In genomic region chr18:76847926-76848325, GRCh38 we compare ENCODE assay signal across 17 cellular contexts. TPM values are rescaled to one million over a fixed set of nuclear protein-coding genes. Genes with fewer than 3 reads are reported as not detected.
A peak's percentile ranks its signal among the peaks of the same experiment; 100 is the strongest.
DNase-seq lines count a peak whose midpoint lies in the region; ATAC-seq, FAIRE-seq and TF ChIP-seq lines count a peak whose summit lies in the region.
"Had no signal": no experiment of that assay in that cellular context is flagged by ENCODE, and none has a peak within 500 bp of the region (broad histone marks: within the 10 kb centered on the region; RNA-seq: fewer than 3 reads in every experiment).

No MANE protein-coding gene starts in this region.

- H3K27ac ChIP-seq in neural progenitor cell = no peak overlapping the region
- H3K27ac ChIP-seq: esophagus squamous epithelium had no signal

- H3K36me3 Mint-ChIP-seq in neural progenitor cell = peaks cover 11% of the 10 kb centered on the region
- peaks cover 16% of the 10 kb centered on the region for H3K36me3 Mint-ChIP-seq in activated naive CD8-positive, alpha-beta T cell treated with anti-CD3 and anti-CD28 coated beads for 36 hours

- H2AFZ ChIP-seq in neural progenitor cell (replicated peaks) = no peak overlapping the region

- no peaks in the 10 kb centered on the region for H3K36me3 ChIP-seq in neural progenitor cell

- no peaks in the 10 kb centered on the region for H3K4me1 ChIP-seq in neural progenitor cell
- H3K4me1 ChIP-seq: Caco-2, esophagus squamous epithelium had no signal

- H3K27ac Mint-ChIP-seq in neural progenitor cell = no peak overlapping the region
- H3K27ac Mint-ChIP-seq in activated naive CD8-positive, alpha-beta T cell treated with anti-CD3 and anti-CD28 coated beads for 36 hours = no peak overlapping the region
- H3K27ac Mint-ChIP-seq: stimulated activated effector memory CD8-positive, alpha-beta T cell treated with anti-CD3 and anti-CD28 coated beads, Interleukin-12 subunit alpha, Interleukin-12 subunit beta, amount 100 ng/mL, for 72 hours had no signal

- peaks cover 4% of the 10 kb centered on the region for H3K4me1 Mint-ChIP-seq in neural progenitor cell
- H3K4me1 Mint-ChIP-seq in activated naive CD8-positive, alpha-beta T cell treated with anti-CD3 and anti-CD28 coated beads for 36 hours = peaks cover 19% of the 10 kb centered on the region

- H3K4me2 ChIP-seq in neural progenitor cell = no peak overlapping the region

- H3F3A ChIP-seq in neural progenitor cell (ENCODE audit: low read depth) = no peaks in the 10 kb centered on the region

- peaks cover under 1% of the 10 kb centered on the region for H3K27me3 Mint-ChIP-seq in neural progenitor cell (ENCODE audit: insufficient read depth, low read depth)
- H3K27me3 Mint-ChIP-seq in activated naive CD8-positive, alpha-beta T cell treated with anti-CD3 and anti-CD28 coated beads for 36 hours = no peaks in the 10 kb centered on the region

- H3K9me3 ChIP-seq in neural progenitor cell (ENCODE audit: low read depth) = no peaks in the 10 kb centered on the region
- H3K9me3 ChIP-seq: Caco-2, esophagus squamous epithelium had no signal

- H4K20me1 ChIP-seq in neural progenitor cell (ENCODE audit: low read depth) = no peaks in the 10 kb centered on the region

- peaks cover 34% of the 10 kb centered on the region for H3K79me2 ChIP-seq in neural progenitor cell (ENCODE audit: low read depth)

- TF ChIP-seq CTCF in NB4 (IDR thresholded peaks at IDR 0.05; ENCODE audit: low read depth, low read length) = peak; percentile 17
- TF ChIP-seq CTCF in choroid plexus epithelial cell (conservative IDR thresholded peaks at IDR 0.05; ENCODE audit: low read depth, low read length) = peak; percentile 40
- peak; percentile 28 for TF ChIP-seq CTCF in neural progenitor cell (IDR thresholded peaks at IDR 0.05)

- TF ChIP-seq POLR2A in GM12891 (IDR thresholded peaks at IDR 0.05; ENCODE audit: low read depth, low read length) = no peak
- no peak for TF ChIP-seq POLR2A in NB4 (IDR thresholded peaks at IDR 0.05; ENCODE audit: extremely low read depth, insufficient read length)

- DNase-seq in GM12891 (ENCODE audit: insufficient read length, low spot score) (no peak), NB4 (ENCODE audit: low read depth) (peak; percentile 14), choroid plexus epithelial cell (ENCODE audit: low read depth) (no peak), neural progenitor cell (ENCODE audit: low spot score) (peak; percentile 27), hepatic stellate cell (ENCODE audit: low spot score) (no peak)
- no peak for DNase-seq in activated naive CD8-positive, alpha-beta T cell treated with anti-CD3 and anti-CD28 coated beads for 36 hours
- DNase-seq: activated CD4-positive, alpha-beta T cell treated with anti-CD3 and anti-CD28 coated beads, Interleukin-2, amount 50 U/mL, for 48 hours; activated effector memory CD4-positive, alpha-beta T cell treated with anti-CD3 and anti-CD28 coated beads, Interleukin-2, amount 50 U/mL, for 16 hours; caudate nucleus; esophagus squamous epithelium; left cardiac atrium; NCI-H1436; occipital lobe; T-helper 1 cell had no signal

- H3K9me3 Mint-ChIP-seq in neural progenitor cell = no peaks in the 10 kb centered on the region
- H3K9me3 Mint-ChIP-seq in activated naive CD8-positive, alpha-beta T cell treated with anti-CD3 and anti-CD28 coated beads for 36 hours = no peaks in the 10 kb centered on the region
- H3K9me3 Mint-ChIP-seq: stimulated activated effector memory CD8-positive, alpha-beta T cell treated with anti-CD3 and anti-CD28 coated beads, Interleukin-12 subunit alpha, Interleukin-12 subunit beta, amount 100 ng/mL, for 72 hours had no signal

- H3K4me3 Mint-ChIP-seq in neural progenitor cell = no peak overlapping the region
- no peak overlapping the region for H3K4me3 Mint-ChIP-seq in activated naive CD8-positive, alpha-beta T cell treated with anti-CD3 and anti-CD28 coated beads for 36 hours
- H3K4me3 Mint-ChIP-seq: stimulated activated effector memory CD8-positive, alpha-beta T cell treated with anti-CD3 and anti-CD28 coated beads, Interleukin-12 subunit alpha, Interleukin-12 subunit beta, amount 100 ng/mL, for 72 hours had no signal

- no peak for ATAC-seq in HG03460 (IDR thresholded peaks at IDR 0.05; ENCODE audit: unreplicated experiment)
- ATAC-seq: left cardiac atrium; stimulated activated effector memory CD8-positive, alpha-beta T cell treated with anti-CD3 and anti-CD28 coated beads, Interleukin-12 subunit alpha, Interleukin-12 subunit beta, amount 100 ng/mL, for 72 hours had no signal

- H3K4me3 ChIP-seq in NB4 (ENCODE audit: low read depth, low read length) (no peak overlapping the region), choroid plexus epithelial cell (ENCODE audit: low read depth, low read length) (no peak overlapping the region), neural progenitor cell (no peak overlapping the region)
- H3K4me3 ChIP-seq: esophagus squamous epithelium had no signal

- H3K9ac ChIP-seq in neural progenitor cell = no peak overlapping the region

- no peaks in the 10 kb centered on the region for H3K27me3 ChIP-seq in neural progenitor cell
- H3K27me3 ChIP-seq: esophagus squamous epithelium had no signal

- FAIRE-seq in GM12891 (lab: Jason Lieb, UNC) = no peak

TF ChIP-seq in GM12891, 5 proteins besides CTCF, POLR2A, EP300 and RAD21:
- TF ChIP-seq POU2F2 (IDR thresholded peaks at IDR 0.05; ENCODE audit: low read depth, low read length) (no peak), POLR2AphosphoS5 (IDR thresholded peaks at IDR 0.05; ENCODE audit: low read depth, low read length) (no peak), SPI1 (IDR thresholded peaks at IDR 0.05; ENCODE audit: low read depth, low read length) (peak; percentile 31; the same call in 1 of the 2 replicates)

RNA-seq across cellular contexts. Expression of gene ZNF236, which starts 25.6 kb away (rescaled TPM):
- 2.4 TPM for polyA plus RNA-seq in GM12891 (2012; ENCODE audit: low read depth, missing spikeins)
- 11.5 and 14.3 TPM in 2 replicates for total RNA-seq in neural progenitor cell (ENCODE audit: low replicate concordance)
- 10 to 100 TPM; 12.0 to 14.3 TPM for total RNA-seq in activated naive CD8-positive, alpha-beta T cell treated with anti-CD3 and anti-CD28 coated beads for 36 hours

Comparison
In these comparisons a context has a peak if more than half of its experiments do, and no peak if none do; other contexts are left out.
1. DNase-seq: peak in NB4 (single experiment) and neural progenitor cell (single experiment); none in GM12891 (single experiment), choroid plexus epithelial cell (single experiment), activated naive CD8-positive, alpha-beta T cell treated with anti-CD3 and anti-CD28 coated beads for 36 hours (single experiment) and hepatic stellate cell (single experiment).
2. Peak in every context shown above with its lines, with median percentiles within 50 percentile points of each other: CTCF ChIP-seq.